Comparison of ENCODE assay signal across 9 cellular contexts in genomic region chr21:31730687-31731111, GRCh38. TPM values are rescaled to one million over a fixed set of nuclear protein-coding genes. Genes with fewer than 3 reads are reported as not detected.
DNase-seq lines count a peak whose midpoint lies in the region; ATAC-seq, FAIRE-seq and TF ChIP-seq lines count a peak whose summit lies in the region.
"Had no signal": no experiment of that assay in that cellular context is flagged by ENCODE, and none has a peak within 500 bp of the region (broad histone marks: within the 10 kb centered on the region; RNA-seq: fewer than 3 reads in every experiment).

No MANE protein-coding gene starts in this region.

- peak; percentile 75 for DNase-seq in DMS 273 (lab: John Stamatoyannopoulos, UW; ENCODE audit: unreplicated experiment)
- DNase-seq in DMS 273 treated with DMSO at 0.1 percent for 48 hours (lab: John Stamatoyannopoulos, UW) = no peak
- peak; percentile 17 to 27 for DNase-seq in Kasumi-1 (lab: John Stamatoyannopoulos, UW)
- peak; percentile 23 for DNase-seq in astrocyte (ENCODE audit: low read depth)
- peak; percentile 77 for DNase-seq in iPS-NIHi7 (ENCODE audit: extremely low spot score)
- no peak for DNase-seq in middle frontal gyrus (ENCODE audit: extremely low spot score, low spot score)

- no peak for FAIRE-seq in astrocyte (lab: Jason Lieb, UNC)
- FAIRE-seq: A204.1 had no signal

- no peak for TF ChIP-seq CTCF in astrocyte (IDR thresholded peaks at IDR 0.05; ENCODE audit: insufficient read depth, low read depth, low read length)

- H3K4me3 ChIP-seq in astrocyte (ENCODE audit: insufficient read depth, low read depth, low read length) = peak overlapping the region; percentile 95

- H3K36me3 ChIP-seq in astrocyte (ENCODE audit: insufficient read depth, low read length) = no peaks in the 10 kb centered on the region

- H3K36me3 Mint-ChIP-seq in astrocyte (ENCODE audit: low read depth, unreplicated experiment) = no peaks in the 10 kb centered on the region
- H3K36me3 Mint-ChIP-seq in stimulated activated memory B cell treated with anti-CD40 and anti-IgM and Interleukin-4, amounts not matched to agents 10 μg/mL and 1 μg/mL and 100 μg/mL, for 72 hours = no peaks in the 10 kb centered on the region

- H3K9ac ChIP-seq in astrocyte (ENCODE audit: low read length) = peak overlapping the region; percentile 94

- no peaks in the 10 kb centered on the region for H3K27me3 ChIP-seq in astrocyte (ENCODE audit: insufficient read depth, low read length)

- H3K27ac Mint-ChIP-seq in astrocyte (ENCODE audit: unreplicated experiment) = peak overlapping the region; percentile 83
- H3K27ac Mint-ChIP-seq in stimulated activated memory B cell treated with anti-CD40 and anti-IgM and Interleukin-4, amounts not matched to agents 10 μg/mL and 1 μg/mL and 100 μg/mL, for 72 hours = no peak overlapping the region

- peak overlapping the region; percentile 18 for H2AFZ ChIP-seq in astrocyte (ENCODE audit: low read depth, low read length)

- no peaks in the 10 kb centered on the region for H3K27me3 Mint-ChIP-seq in astrocyte (ENCODE audit: low read depth, unreplicated experiment)
- H3K27me3 Mint-ChIP-seq in stimulated activated memory B cell treated with anti-CD40 and anti-IgM and Interleukin-4, amounts not matched to agents 10 μg/mL and 1 μg/mL and 100 μg/mL, for 72 hours = no peaks in the 10 kb centered on the region

- ATAC-seq in stimulated activated memory B cell treated with anti-CD40 and anti-IgM and Interleukin-4, amounts not matched to agents 10 μg/mL and 1 μg/mL and 100 μg/mL, for 72 hours = no peak
- ATAC-seq in GM18861 (IDR thresholded peaks at IDR 0.05; ENCODE audit: unreplicated experiment) = no peak

- peaks cover 2% of the 10 kb centered on the region for H3K4me1 Mint-ChIP-seq in astrocyte (ENCODE audit: low read depth, unreplicated experiment)
- no peaks in the 10 kb centered on the region for H3K4me1 Mint-ChIP-seq in stimulated activated memory B cell treated with anti-CD40 and anti-IgM and Interleukin-4, amounts not matched to agents 10 μg/mL and 1 μg/mL and 100 μg/mL, for 72 hours

- peak overlapping the region; percentile 67 for H3K27ac ChIP-seq in astrocyte (ENCODE audit: low read depth, low read length)

- no peaks in the 10 kb centered on the region for H3K9me3 Mint-ChIP-seq in astrocyte (ENCODE audit: unreplicated experiment)
- H3K9me3 Mint-ChIP-seq in stimulated activated memory B cell treated with anti-CD40 and anti-IgM and Interleukin-4, amounts not matched to agents 10 μg/mL and 1 μg/mL and 100 μg/mL, for 72 hours = no peaks in the 10 kb centered on the region

- H3K9me3 ChIP-seq in astrocyte (ENCODE audit: insufficient read depth, low read depth, low read length) = no peaks in the 10 kb centered on the region

- peaks cover 59% of the 10 kb centered on the region for H3K79me2 ChIP-seq in astrocyte (ENCODE audit: insufficient read depth, low read length)

- H3K4me2 ChIP-seq in astrocyte (ENCODE audit: low read length) = peak overlapping the region; percentile 96

- H3K4me1 ChIP-seq in astrocyte (ENCODE audit: insufficient read depth, low read length) = peaks cover 24% of the 10 kb centered on the region

- peak overlapping the region; percentile 97 for H3K4me3 Mint-ChIP-seq in astrocyte (ENCODE audit: unreplicated experiment)
- peak overlapping the region; percentile 83 for H3K4me3 Mint-ChIP-seq in stimulated activated memory B cell treated with anti-CD40 and anti-IgM and Interleukin-4, amounts not matched to agents 10 μg/mL and 1 μg/mL and 100 μg/mL, for 72 hours

- peaks cover 50% of the 10 kb centered on the region for H4K20me1 ChIP-seq in astrocyte (ENCODE audit: insufficient read depth, low read length)

RNA-seq across cellular contexts. Expression of gene SCAF4, which starts 1.2 kb away (rescaled TPM):
- 28.7 and 32.9 TPM in 2 replicates for total RNA-seq in astrocyte

Comparison
In these comparisons a context has a peak if more than half of its experiments do, and no peak if none do; other contexts are left out.
1. DNase-seq: peak in DMS 273 (single experiment), Kasumi-1 (2 of 2), astrocyte (single experiment) and iPS-NIHi7 (single experiment); none in DMS 273 treated with DMSO at 0.1 percent for 48 hours (single experiment) and middle frontal gyrus (single experiment).